Comparison of ENCODE assay signal across 22 cellular contexts in the genomic region with DNA sequence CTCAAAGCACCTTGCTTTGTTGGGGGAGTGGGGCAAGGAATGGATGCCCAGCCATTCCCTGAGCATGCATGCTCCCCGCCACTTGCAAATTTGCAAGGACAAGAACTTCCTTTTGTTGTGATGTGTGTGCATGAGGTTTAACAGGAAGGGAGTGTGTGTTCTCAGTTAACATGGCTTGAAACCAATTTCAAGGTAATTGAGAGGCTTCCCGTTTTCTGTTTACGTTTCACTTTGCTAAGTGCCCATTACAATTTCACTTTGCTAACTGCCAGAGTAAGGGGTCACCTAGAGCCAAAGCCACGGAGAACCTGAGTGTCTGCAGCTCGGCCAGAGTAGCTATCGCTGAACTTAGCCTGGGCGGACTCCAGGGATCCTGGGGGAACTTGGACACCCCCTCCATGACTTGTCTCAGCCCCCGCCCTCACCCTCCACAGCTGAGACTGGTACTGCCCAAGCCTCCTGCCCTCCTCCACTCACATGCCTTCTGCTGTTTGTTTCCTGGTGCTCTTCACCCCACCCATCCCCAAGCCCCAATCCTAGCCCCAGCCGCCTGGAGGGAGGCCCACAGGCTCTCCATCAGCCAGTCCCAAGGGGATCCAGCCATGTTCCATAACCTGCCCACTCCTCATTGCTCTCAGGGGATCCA. TPM values are rescaled to one million over a fixed set of nuclear protein-coding genes. Genes with fewer than 3 reads are reported as not detected.
DNase-seq lines count a peak whose midpoint lies in the region; ATAC-seq and TF ChIP-seq lines count a peak whose summit lies in the region.
"Had no signal": no experiment of that assay in that cellular context is flagged by ENCODE, and none has a peak within 500 bp of the region (broad histone marks: within the 10 kb centered on the region; RNA-seq: fewer than 3 reads in every experiment).

No MANE protein-coding gene starts in this region.

- peaks cover 7% of the 10 kb centered on the region for H3F3A ChIP-seq in smooth muscle cell (ENCODE audit: low read depth)

- H4K20me1 ChIP-seq in Karpas-422 (ENCODE audit: insufficient read depth, low read depth, low read length) (no peaks in the 10 kb centered on the region), smooth muscle cell (ENCODE audit: low read depth) (no peaks in the 10 kb centered on the region)

- no peaks in the 10 kb centered on the region for H3K36me3 ChIP-seq in Karpas-422 (ENCODE audit: insufficient read depth, low read length)
- no peaks in the 10 kb centered on the region for H3K36me3 ChIP-seq in smooth muscle cell (ENCODE audit: low read depth)
- H3K36me3 ChIP-seq: neural progenitor cell had no signal

- H3K4me3 ChIP-seq in Karpas-422 (ENCODE audit: low read length) (no peak overlapping the region), smooth muscle cell (no peak overlapping the region)
- H3K4me3 ChIP-seq: neural progenitor cell had no signal

- H2AFZ ChIP-seq in Karpas-422 (ENCODE audit: low read length), result peak overlapping the region; percentile 45; the same call in 1 of the 2 replicates
- H2AFZ ChIP-seq in smooth muscle cell (ENCODE audit: low read depth), result no peak overlapping the region
- H2AFZ ChIP-seq: neural progenitor cell had no signal

- H3K9me3 ChIP-seq in Karpas-422 (ENCODE audit: low read length) (no peaks in the 10 kb centered on the region), smooth muscle cell (replicated peaks; ENCODE audit: low read depth) (no peaks in the 10 kb centered on the region)

- 88% methylated on average over 9 of the region's 9 CpGs for WGBS in smooth muscle cell (ENCODE audit: low lambda C conversion rate)

- POLR2A ChIA-PET in naive thymus-derived CD8-positive, alpha-beta T cell (lab: Charles Lee), result interaction anchor here (1.0 kb wide), 1 partner anchor 9 kb away, joined by 3 read pairs; no protein-coding TSS in a partner anchor

- H3K9ac ChIP-seq in Karpas-422 (ENCODE audit: low read length), result peak overlapping the region; percentile 35
- H3K9ac ChIP-seq in smooth muscle cell (ENCODE audit: low read depth), result no peak overlapping the region
- H3K9ac ChIP-seq: neural progenitor cell had no signal

- DNase-seq in DMS79 treated with DMSO at 0.1 percent for 48 hours (lab: John Stamatoyannopoulos, UW) (peak; percentile 72), Karpas-422 (no peak), NCI-H748 (lab: John Stamatoyannopoulos, UW; ENCODE audit: unreplicated experiment) (peak; percentile 86), left lobe of liver (ENCODE audit: low spot score) (no peak), iPS-NIHi7 (ENCODE audit: extremely low spot score) (no peak), smooth muscle cell (lab: John Stamatoyannopoulos, UW; ENCODE audit: unreplicated experiment) (no peak)
- DNase-seq in naive thymus-derived CD8-positive, alpha-beta T cell, result no peak
- DNase-seq: activated CD8-positive, alpha-beta T cell treated with anti-CD3 and anti-CD28 coated beads, Interleukin-2, amount 10 ng/mL, durations not matched to agents 7 days and 5 days; activated naive CD4-positive, alpha-beta T cell; activated T-cell treated with anti-CD3 and anti-CD28 coated beads, Interleukin-2, amount 50 U/mL, for 1 hour; amygdala; CD4-positive, alpha-beta memory T cell; dermis blood vessel endothelial cell; left ventricle myocardium superior; NCI-H2171; NK-92 treated with Interleukin-12 subunit alpha and Interleukin-12 subunit beta, amount 100 ng/mL, for 24 hours; T1000 had no signal

- H3K4me3 Mint-ChIP-seq in naive thymus-derived CD8-positive, alpha-beta T cell, result no peak overlapping the region
- H3K4me3 Mint-ChIP-seq: activated CD8-positive, alpha-beta T cell treated with anti-CD3 and anti-CD28 coated beads, Interleukin-2, amount 10 ng/mL, durations not matched to agents 7 days and 5 days; CD4-positive, alpha-beta memory T cell had no signal

- ATAC-seq in left lobe of liver (peak; percentile 30), GM21526 (IDR thresholded peaks at IDR 0.05; ENCODE audit: low FRiP score, unreplicated experiment) (no peak)
- no peak for ATAC-seq in naive thymus-derived CD8-positive, alpha-beta T cell
- ATAC-seq: activated CD4-positive, CD25-positive, alpha-beta regulatory T cell treated with anti-CD3 and anti-CD28 coated beads, Interleukin-2, amount 50 U/mL, for 24 hours; activated CD8-positive, alpha-beta T cell treated with anti-CD3 and anti-CD28 coated beads, Interleukin-2, amount 10 ng/mL, durations not matched to agents 7 days and 5 days; HCT116; left ventricle myocardium superior; SK-N-SH treated with all-trans-retinoic acid at 6 μM for 48 hours had no signal

- H3K4me1 ChIP-seq in Karpas-422 (ENCODE audit: low read length) (peaks cover 31% of the 10 kb centered on the region), smooth muscle cell (ENCODE audit: low read depth) (peaks cover 6% of the 10 kb centered on the region)
- H3K4me1 ChIP-seq: neural progenitor cell had no signal

- H3K4me2 ChIP-seq in Karpas-422 (ENCODE audit: low read depth, low read length, poor library complexity, severe bottlenecking), result peak overlapping the region; percentile 29
- no peak overlapping the region for H3K4me2 ChIP-seq in smooth muscle cell
- H3K4me2 ChIP-seq: neural progenitor cell had no signal

- no peak overlapping the region for H3K27ac Mint-ChIP-seq in naive thymus-derived CD8-positive, alpha-beta T cell
- H3K27ac Mint-ChIP-seq: activated CD8-positive, alpha-beta T cell treated with anti-CD3 and anti-CD28 coated beads, Interleukin-2, amount 10 ng/mL, durations not matched to agents 7 days and 5 days; CD4-positive, alpha-beta memory T cell had no signal

- H3K27me3 ChIP-seq in Karpas-422 (ENCODE audit: low read length), result no peaks in the 10 kb centered on the region
- H3K27me3 ChIP-seq in smooth muscle cell (ENCODE audit: low read depth), result no peaks in the 10 kb centered on the region

- H3K79me2 ChIP-seq in Karpas-422 (ENCODE audit: low read length) (no peaks in the 10 kb centered on the region), smooth muscle cell (ENCODE audit: low read depth) (no peaks in the 10 kb centered on the region)

- peaks cover 0 to 9% (median 2%) of the 10 kb centered on the region in 4 donors for H3K4me1 Mint-ChIP-seq in naive thymus-derived CD8-positive, alpha-beta T cell

- TF ChIP-seq CTCF in smooth muscle cell (IDR thresholded peaks at IDR 0.05; ENCODE audit: borderline replicate concordance, insufficient read depth, poor library complexity, severe bottlenecking), result no peak

- peaks cover 0 to 5% (median 0%) of the 10 kb centered on the region in 3 donors for H3K36me3 Mint-ChIP-seq in naive thymus-derived CD8-positive, alpha-beta T cell
- H3K36me3 Mint-ChIP-seq: CD4-positive, alpha-beta memory T cell; neural progenitor cell had no signal

- no peak overlapping the region for H3K27ac ChIP-seq in Karpas-422 (ENCODE audit: low read length)
- H3K27ac ChIP-seq in smooth muscle cell (ENCODE audit: low read depth), result no peak overlapping the region
- H3K27ac ChIP-seq: neural progenitor cell had no signal

- H3K27me3 Mint-ChIP-seq in naive thymus-derived CD8-positive, alpha-beta T cell, result peaks cover 10 to 56% (median 35%) of the 10 kb centered on the region in 5 donors

- no peaks in the 10 kb centered on the region for H3K9me2 ChIP-seq in Karpas-422 (replicated peaks; ENCODE audit: insufficient read depth, low read length)

- peaks cover 0 to 17% (median 0%) of the 10 kb centered on the region in 9 donors for H3K9me3 Mint-ChIP-seq in naive thymus-derived CD8-positive, alpha-beta T cell

RNA-seq across cellular contexts. Expression of gene LAPTM4A, which starts 53.6 kb away (rescaled TPM):
- total RNA-seq in Karpas-422 (2014; rRNA removed; shearing (Covaris generic); ENCODE audit: low replicate concordance), result 11.7 and 37.2 TPM in 2 replicates
- total RNA-seq in left lobe of liver (120 TPM), smooth muscle cell (423 and 431 TPM in 2 replicates)
- 10 to 100 TPM; 45.7 to 46.0 TPM for total RNA-seq in naive thymus-derived CD8-positive, alpha-beta T cell
- polyA plus RNA-seq in naive thymus-derived CD8-positive, alpha-beta T cell, result 100 to 1,000 TPM in 1 of 3 donors, 10 to 100 TPM in 2; 88.7 to 100 (median 97.1) TPM
- polyA plus RNA-seq in smooth muscle cell, result 466 and 476 TPM in 2 replicates

Comparison
In these comparisons a context has a peak if more than half of its experiments do, and no peak if none do; other contexts are left out.
1. DNase-seq: peak in DMS79 treated with DMSO at 0.1 percent for 48 hours (single experiment) and NCI-H748 (single experiment); none in Karpas-422 (single experiment), left lobe of liver (single experiment), iPS-NIHi7 (single experiment), naive thymus-derived CD8-positive, alpha-beta T cell (0 of 10) and smooth muscle cell (single experiment).